In genomic region chr12:70011353-70011752, GRCh38 we compare ENCODE assay signal across 22 cellular contexts.
"Had no signal": no experiment of that assay in that cellular context is flagged by ENCODE, and none has a peak within 500 bp of the region (broad histone marks: within the 10 kb centered on the region; RNA-seq: fewer than 3 reads in every experiment).

No MANE protein-coding gene starts in this region.

- H3K4me1 Mint-ChIP-seq: T-cell had no signal

- H3K9ac ChIP-seq: KMS-11, SK-N-SH had no signal

- FAIRE-seq: K562 had no signal

- H3K4me3 Mint-ChIP-seq: T-cell; T-helper 1 cell treated with Interleukin-12 subunit alpha and Interleukin-12 subunit beta and Interleukin-4 antibody, amounts not matched to agents 30 μg/mL and 1 μg/mL, for 36 hours had no signal

- H3K4me3 ChIP-seq: K562 had no signal

- DNase-seq: Kasumi-1, MM.1S, NCI-H1092 treated with DMSO at 0.1 percent for 48 hours, NCI-H1436, NCI-H187 treated with DMSO at 0.1 percent for 48 hours, NCI-H2029 treated with DMSO at 0.1 percent for 48 hours, NCI-H2171 treated with DMSO at 0.1 percent for 48 hours, NCI-H345, NCI-H446 treated with DMSO at 0.1 percent for 48 hours, NCI-H524 treated with DMSO at 0.1 percent for 48 hours, NCI-H69, NCI-H774, SHP77, SK-N-SH, SW 1271, T-cell had no signal

- H3K27ac Mint-ChIP-seq: IgD-negative memory B cell; T-cell; T-helper 1 cell treated with Interleukin-12 subunit alpha and Interleukin-12 subunit beta and Interleukin-4 antibody, amounts not matched to agents 30 μg/mL and 1 μg/mL, for 36 hours had no signal

- ATAC-seq: K562, Panc1, T-cell had no signal

- H3K27ac ChIP-seq: KMS-11, RWPE1 had no signal

- H3K4me2 ChIP-seq: KMS-11, SK-N-SH had no signal

- H3K9me2 ChIP-seq: SK-N-SH had no signal

- H3K9me3 ChIP-seq: SK-N-SH had no signal
